8 cellular contexts compared by ENCODE assay signal in the genomic region with DNA sequence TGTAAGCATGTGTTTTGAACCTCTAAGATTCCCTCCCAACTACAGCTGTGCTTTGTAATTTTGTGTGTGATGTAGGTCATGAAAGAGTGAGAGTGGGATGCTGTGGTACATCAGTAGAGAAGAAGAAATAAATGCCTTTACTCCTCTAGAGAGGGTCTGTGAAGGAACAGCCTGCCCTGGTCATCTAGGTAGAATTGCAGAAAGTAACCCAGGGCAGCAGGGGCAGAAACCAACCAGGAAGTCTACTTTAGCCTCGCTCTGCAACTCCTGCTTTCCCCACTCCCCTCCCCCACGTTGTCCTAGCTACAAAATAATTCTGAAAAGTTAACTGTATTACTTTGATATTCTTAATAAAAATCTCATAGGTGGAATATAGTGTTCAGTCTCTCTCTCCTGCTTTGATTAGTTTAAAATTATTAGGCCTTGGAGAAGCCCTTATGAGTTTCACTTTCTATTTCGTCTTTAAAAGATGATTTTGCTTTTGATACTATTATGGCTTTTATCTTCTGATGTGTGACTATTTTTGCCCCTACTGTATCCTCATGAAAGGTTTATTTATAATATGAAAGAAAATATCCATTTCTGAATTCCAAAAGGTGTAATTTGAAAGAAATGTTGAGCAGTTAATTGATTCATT. TPM values are rescaled to one million over a fixed set of nuclear protein-coding genes. Genes with fewer than 3 reads are reported as not detected.
A peak's percentile ranks its signal among the peaks of the same experiment; 100 is the strongest.
DNase-seq lines count a peak whose midpoint lies in the region; ATAC-seq, FAIRE-seq and TF ChIP-seq lines count a peak whose summit lies in the region.

No MANE protein-coding gene starts in this region.

- no peak for TF ChIP-seq POLR2A in K562 (conservative IDR thresholded peaks at IDR 0.05)

- 50% methylated on average over 3 of the region's 3 CpGs for WGBS in K562 (ENCODE audit: insufficient coverage, low coverage, missing lambda C conversion rate)

- H2AFZ ChIP-seq in K562 (ENCODE audit: low read depth, low read length), result peak overlapping the region; percentile 42; the same call in 1 of the 2 replicates

- in situ Hi-C loops in K562 (cut with MboI), result no loop called here

- H3K9me3 ChIP-seq in K562 (replicated peaks; ENCODE audit: control insufficient read depth, insufficient read depth, low read depth, low read length) (no peaks in the 10 kb centered on the region), mucosa of stomach (ENCODE audit: control insufficient read depth, low read length) (no peaks in the 10 kb centered on the region)

- H3K4me3 ChIP-seq in K562, result no peak overlapping the region
- no peak overlapping the region for H3K4me3 ChIP-seq in mucosa of stomach (ENCODE audit: low read length)

- peak overlapping the region; percentile 56 for H3K4me2 ChIP-seq in K562 (ENCODE audit: insufficient read depth, low read length)

- no peak for FAIRE-seq in K562 (lab: Jason Lieb, UNC)

- DNase-seq in K562 (ENCODE audit: extremely low read depth in 1 of 4, low spot score in 3 of 4), result peak in 1 of 4 experiments; percentile 16
- no peak for DNase-seq in NCI-H748 treated with DMSO at 0.1 percent for 48 hours (lab: John Stamatoyannopoulos, UW)
- DNase-seq in COLO829 (ENCODE audit: low spot score), result no peak

- H3K9ac ChIP-seq in K562 (ENCODE audit: insufficient read depth in 1 of 2, low read depth in 2 of 2, low read length in 2 of 2), result peak overlapping the region; percentile 18 to 45; a peak in 2 of 4 replicates
- H3K9ac ChIP-seq in mucosa of stomach (ENCODE audit: low read length), result peak overlapping the region; percentile 44

- peak overlapping the region; percentile 62 for H3K27ac ChIP-seq in K562 (ENCODE audit: extremely low read depth, low read depth, low read length)

- no peak for TF ChIP-seq EP300 in K562 (IDR thresholded peaks at IDR 0.05; ENCODE audit: low read length)

- POLR2A ChIA-PET in K562 (lab: Yijun Ruan, JAX), result no interaction called here

- H3K27me3 ChIP-seq in K562 (ENCODE audit: control insufficient read depth in 2 of 2, insufficient read depth in 2 of 2, low read length in 2 of 2) (no peaks in the 10 kb centered on the region), mucosa of stomach (ENCODE audit: control insufficient read depth, insufficient read depth, low read length) (no peaks in the 10 kb centered on the region)

- CTCF ChIA-PET in K562 (lab: Yijun Ruan, JAX; ENCODE audit: low intra/inter-chr PET ratio), result no interaction called here

- H3K36me3 ChIP-seq in K562 (ENCODE audit: control insufficient read depth, insufficient read depth, low read length) (peaks cover 62% of the 10 kb centered on the region), mucosa of stomach (ENCODE audit: control insufficient read depth, insufficient read depth, low read length) (no peaks in the 10 kb centered on the region)

- H3K4me1 ChIP-seq in K562 (replicated peaks in 1 of 2; ENCODE audit: control insufficient read depth in 2 of 2, insufficient read depth in 2 of 2, low read length in 2 of 2), result peaks cover 13 to 21% of the 10 kb centered on the region in 2 experiments
- peaks cover 9% of the 10 kb centered on the region for H3K4me1 ChIP-seq in mucosa of stomach (ENCODE audit: control insufficient read depth, insufficient read depth, low read length)

- peaks cover 64% of the 10 kb centered on the region for H3K79me2 ChIP-seq in K562 (ENCODE audit: control insufficient read depth, insufficient read depth, low read length)

- no TSS peak for BruUV-seq in K562 (replicated peaks; lab: Mats Ljungman, UMichigan)

- TF ChIP-seq RAD21 in K562 (CRISPR knock-in tag; conservative IDR thresholded peaks at IDR 0.05 in 1 of 2, IDR thresholded peaks at IDR 0.05 in 1 of 2), result no peak

- H4K20me1 ChIP-seq in K562 (replicated peaks; ENCODE audit: control insufficient read depth, insufficient read depth, low read length), result no peaks in the 10 kb centered on the region

- ATAC-seq in GM18868 (IDR thresholded peaks at IDR 0.05; ENCODE audit: unreplicated experiment) (peak; percentile 54), HG03196 (IDR thresholded peaks at IDR 0.05; ENCODE audit: unreplicated experiment) (peak; percentile 45), K562 (peak; percentile 25; the same call in 2 of the 3 replicates), HG02840 (IDR thresholded peaks at IDR 0.05; ENCODE audit: low FRiP score, unreplicated experiment) (no peak), GM21528 (IDR thresholded peaks at IDR 0.05; ENCODE audit: low FRiP score, unreplicated experiment) (no peak)

- TF ChIP-seq CTCF in K562 (IDR thresholded peaks at IDR 0.05 in 2 of 3, conservative IDR thresholded peaks at IDR 0.05 in 1 of 3; ENCODE audit: insufficient read depth in 2 of 3, low read depth in 1 of 3, low read length in 3 of 3), result no peak

- H3K9me1 ChIP-seq in K562 (ENCODE audit: control insufficient read depth, insufficient read depth, low read length), result no peaks in the 10 kb centered on the region

- intact Hi-C loops in K562 (cut with micrococcal nuclease), result no loop called here

TF ChIP-seq in K562, 482 proteins besides CTCF, POLR2A, EP300 and RAD21:
- TF ChIP-seq LARP7 (IDR thresholded peaks at IDR 0.05) (no peak), RFX1 (IDR thresholded peaks at IDR 0.05) (peak; percentile 16; the same call in 1 of the 2 replicates)
- TF ChIP-seq, protein P1, sequence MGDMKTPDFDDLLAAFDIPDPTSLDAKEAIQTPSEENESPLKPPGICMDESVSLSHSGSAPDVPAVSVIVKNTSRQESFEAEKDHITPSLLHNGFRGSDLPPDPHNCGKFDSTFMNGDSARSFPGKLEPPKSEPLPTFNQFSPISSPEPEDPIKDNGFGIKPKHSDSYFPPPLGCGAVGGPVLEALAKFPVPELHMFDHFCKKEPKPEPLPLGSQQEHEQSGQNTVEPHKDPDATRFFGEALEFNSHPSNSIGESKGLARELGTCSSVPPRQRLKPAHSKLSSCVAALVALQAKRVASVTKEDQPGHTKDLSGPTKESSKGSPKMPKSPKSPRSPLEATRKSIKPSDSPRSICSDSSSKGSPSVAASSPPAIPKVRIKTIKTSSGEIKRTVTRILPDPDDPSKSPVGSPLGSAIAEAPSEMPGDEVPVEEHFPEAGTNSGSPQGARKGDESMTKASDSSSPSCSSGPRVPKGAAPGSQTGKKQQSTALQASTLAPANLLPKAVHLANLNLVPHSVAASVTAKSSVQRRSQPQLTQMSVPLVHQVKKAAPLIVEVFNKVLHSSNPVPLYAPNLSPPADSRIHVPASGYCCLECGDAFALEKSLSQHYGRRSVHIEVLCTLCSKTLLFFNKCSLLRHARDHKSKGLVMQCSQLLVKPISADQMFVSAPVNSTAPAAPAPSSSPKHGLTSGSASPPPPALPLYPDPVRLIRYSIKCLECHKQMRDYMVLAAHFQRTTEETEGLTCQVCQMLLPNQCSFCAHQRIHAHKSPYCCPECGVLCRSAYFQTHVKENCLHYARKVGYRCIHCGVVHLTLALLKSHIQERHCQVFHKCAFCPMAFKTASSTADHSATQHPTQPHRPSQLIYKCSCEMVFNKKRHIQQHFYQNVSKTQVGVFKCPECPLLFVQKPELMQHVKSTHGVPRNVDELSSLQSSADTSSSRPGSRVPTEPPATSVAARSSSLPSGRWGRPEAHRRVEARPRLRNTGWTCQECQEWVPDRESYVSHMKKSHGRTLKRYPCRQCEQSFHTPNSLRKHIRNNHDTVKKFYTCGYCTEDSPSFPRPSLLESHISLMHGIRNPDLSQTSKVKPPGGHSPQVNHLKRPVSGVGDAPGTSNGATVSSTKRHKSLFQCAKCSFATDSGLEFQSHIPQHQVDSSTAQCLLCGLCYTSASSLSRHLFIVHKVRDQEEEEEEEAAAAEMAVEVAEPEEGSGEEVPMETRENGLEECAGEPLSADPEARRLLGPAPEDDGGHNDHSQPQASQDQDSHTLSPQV (IDR thresholded peaks at IDR 0.05), result peak; percentile 53; the same call in 1 of the 2 replicates

RNA-seq across cellular contexts. Expression of a gene that starts 7.6 kb away (rescaled TPM):
- total RNA-seq in K562 (2011; cell fraction: chromatin; rRNA removed; ENCODE audit: low replicate concordance), result 22.1 and 91.8 TPM in 2 replicates
- 8.7 and 16.3 TPM in 2 replicates for total RNA-seq in K562 (2011; cell fraction: nucleolus; rRNA removed)
- 24.5 and 26.7 TPM in 2 replicates for total RNA-seq in K562 (2011; cell fraction: nucleoplasm; rRNA removed)
- total RNA-seq in K562 (2014; rRNA removed) (19.5 and 23.9 TPM in 2 replicates), K562 (2014; rRNA removed; fragmentation: Illumina TruSeq; extraction: Trizol) (40.1 and 43.9 TPM in 2 replicates), K562 (2015; rRNA removed; fragmentation: Illumina TruSeq; extraction: Trizol) (33.2 and 42.0 TPM in 2 replicates), K562 (2021) (21.5 and 23.7 TPM in 2 replicates)
- polyA plus RNA-seq in K562 (2011; rRNA removed) (19.7 and 27.8 TPM in 2 replicates), K562 (2014; fragmentation: Illumina TruSeq; extraction: Trizol) (27.8 and 32.3 TPM in 2 replicates), K562 (2014; fragmentation: Nextera tagmentation; extraction: Ambion mirVana) (10 to 100 TPM; 20.4 to 24.9 TPM), K562 (2014; rRNA removed) (29.3 and 33.0 TPM in 2 replicates)
- 1.7 and 6.0 TPM in 2 replicates for polyA plus RNA-seq in K562 (2011; cell fraction: cytosol; rRNA removed)
- 8.5 and 10.8 TPM in 2 replicates for polyA plus RNA-seq in K562 (2011; cell fraction: nucleus; rRNA removed)
- 17.4 and 17.8 TPM in 2 replicates for polyA plus RNA-seq in K562 (2012)
- 30.7 and 31.6 TPM in 2 replicates for polyA minus RNA-seq in K562 (2011; rRNA and poly(A)+ RNA removed)
- polyA minus RNA-seq in K562 (2011; cell fraction: cytosol; rRNA and poly(A)+ RNA removed), result 7.7 and 10.6 TPM in 2 replicates
- polyA minus RNA-seq in K562 (2011; cell fraction: nucleus; rRNA and poly(A)+ RNA removed), result 11.6 and 21.8 TPM in 2 replicates

RNA-seq across cellular contexts. Expression of a gene that starts 55.3 kb away (rescaled TPM):
- total RNA-seq in K562 (2011; cell fraction: chromatin; rRNA removed; ENCODE audit: low replicate concordance), result 187 and 428 TPM in 2 replicates
- total RNA-seq in K562 (2011; cell fraction: nucleolus; rRNA removed), result 80.2 and 98.4 TPM in 2 replicates
- 152 and 159 TPM in 2 replicates for total RNA-seq in K562 (2011; cell fraction: nucleoplasm; rRNA removed)
- total RNA-seq in K562 (2014; rRNA removed), result 74.7 and 81.5 TPM in 2 replicates
- 123 and 136 TPM in 2 replicates for total RNA-seq in K562 (2014; rRNA removed; fragmentation: Illumina TruSeq; extraction: Trizol)
- total RNA-seq in K562 (2015; rRNA removed; fragmentation: Illumina TruSeq; extraction: Trizol), result 89.5 and 102 TPM in 2 replicates
- 141 and 144 TPM in 2 replicates for total RNA-seq in K562 (2021)
- 192 TPM in 2 replicates for polyA plus RNA-seq in K562 (2011; rRNA removed)
- polyA plus RNA-seq in K562 (2011; cell fraction: cytosol; rRNA removed), result 29.9 and 68.5 TPM in 2 replicates
- polyA plus RNA-seq in K562 (2011; cell fraction: nucleus; rRNA removed), result 105 and 267 TPM in 2 replicates
- polyA plus RNA-seq in K562 (2012), result 63.2 and 128 TPM in 2 replicates
- 120 and 159 TPM in 2 replicates for polyA plus RNA-seq in K562 (2014; fragmentation: Illumina TruSeq; extraction: Trizol)
- polyA plus RNA-seq in K562 (2014; fragmentation: Nextera tagmentation; extraction: Ambion mirVana), result 10 to 100 TPM; 26.2 to 35.8 TPM
- polyA plus RNA-seq in K562 (2014; rRNA removed), result 90.8 and 91.8 TPM in 2 replicates
- 159 and 207 TPM in 2 replicates for polyA minus RNA-seq in K562 (2011; rRNA and poly(A)+ RNA removed)
- 66.8 and 87.7 TPM in 2 replicates for polyA minus RNA-seq in K562 (2011; cell fraction: cytosol; rRNA and poly(A)+ RNA removed)
- polyA minus RNA-seq in K562 (2011; cell fraction: nucleus; rRNA and poly(A)+ RNA removed), result 61.0 and 145 TPM in 2 replicates

Comparison
In these comparisons a context has a peak if more than half of its experiments do, and no peak if none do; other contexts are left out.
1. ATAC-seq: peak in GM18868 (single experiment), HG03196 (single experiment) and K562 (single experiment); none in HG02840 (single experiment) and GM21528 (single experiment).